In the genomic region with DNA sequence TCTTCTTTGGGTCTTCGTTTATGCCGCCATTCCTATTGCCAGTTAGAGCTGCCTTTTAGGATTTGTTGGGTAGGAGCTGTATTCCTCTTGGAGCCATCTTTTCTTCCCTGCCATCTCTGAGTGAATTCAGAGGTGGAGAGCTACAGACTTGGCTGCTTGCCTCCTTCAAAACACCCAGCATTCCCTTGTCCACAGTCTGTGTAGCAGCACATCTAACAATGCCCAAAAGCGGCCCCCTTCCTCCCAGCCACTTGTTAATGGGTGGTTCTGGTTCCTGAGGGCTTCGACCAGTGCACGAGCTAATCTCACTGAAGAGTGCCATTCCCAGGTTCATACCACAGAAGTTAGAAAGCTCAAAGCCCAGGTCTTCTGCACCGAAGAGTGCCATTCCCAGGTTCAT, we compare ENCODE assay signal across 24 cellular contexts. TPM values are rescaled to one million over a fixed set of nuclear protein-coding genes. Genes with fewer than 3 reads are reported as not detected.
"Had no signal": no experiment of that assay in that cellular context is flagged by ENCODE, and none has a peak within 500 bp of the region (broad histone marks: within the 10 kb centered on the region; RNA-seq: fewer than 3 reads in every experiment).

No MANE protein-coding gene starts in this region.

- H3K9me3 Mint-ChIP-seq: activated naive CD4-positive, alpha-beta T cell treated with anti-CD3 and anti-CD28 coated beads, Interleukin-2, amount 50 U/mL, for 24 hours; IgD-negative memory B cell; T-helper 1 cell treated with Interleukin-12 subunit alpha and Interleukin-12 subunit beta and Interleukin-4 antibody, amounts not matched to agents 30 μg/mL and 1 μg/mL, for 36 hours; WTC11 had no signal

- H3K9ac ChIP-seq: KMS-11 had no signal

- H3K4me3 Mint-ChIP-seq: activated CD8-positive, alpha-beta T cell treated with anti-CD3 and anti-CD28 coated beads, Interleukin-2, amount 10 ng/mL, durations not matched to agents 7 days and 5 days; activated naive CD4-positive, alpha-beta T cell treated with anti-CD3 and anti-CD28 coated beads, Interleukin-2, amount 50 U/mL, for 24 hours; T-helper 1 cell treated with Interleukin-12 subunit alpha and Interleukin-12 subunit beta and Interleukin-4 antibody, amounts not matched to agents 30 μg/mL and 1 μg/mL, for 36 hours; WTC11 had no signal

- H3K9me3 ChIP-seq: ascending aorta, body of pancreas had no signal

- H3K27ac Mint-ChIP-seq: activated CD8-positive, alpha-beta T cell treated with anti-CD3 and anti-CD28 coated beads, Interleukin-2, amount 10 ng/mL, durations not matched to agents 7 days and 5 days; activated naive CD4-positive, alpha-beta T cell treated with anti-CD3 and anti-CD28 coated beads, Interleukin-2, amount 50 U/mL, for 24 hours; T-helper 1 cell treated with Interleukin-12 subunit alpha and Interleukin-12 subunit beta and Interleukin-4 antibody, amounts not matched to agents 30 μg/mL and 1 μg/mL, for 36 hours; WTC11 had no signal

- H3K4me2 ChIP-seq: KMS-11 had no signal

- ATAC-seq: activated CD8-positive, alpha-beta T cell treated with anti-CD3 and anti-CD28 coated beads, Interleukin-2, amount 10 ng/mL, durations not matched to agents 7 days and 5 days; body of pancreas; WTC11 had no signal

- H3K27me3 Mint-ChIP-seq: activated naive CD4-positive, alpha-beta T cell treated with anti-CD3 and anti-CD28 coated beads, Interleukin-2, amount 50 U/mL, for 24 hours; IgD-negative memory B cell had no signal

- H3K27me3 ChIP-seq: ascending aorta, body of pancreas had no signal

- H3K27ac ChIP-seq: ascending aorta, KMS-11 had no signal

- DNase-seq: activated CD4-positive, alpha-beta T cell treated with anti-CD3 and anti-CD28 coated beads for 48 hours; activated CD4-positive, alpha-beta T cell treated with anti-CD3 and anti-CD28 coated beads, Interleukin-2, amount 50 U/mL, for 4 hours; activated CD4-positive, CD25-positive, alpha-beta regulatory T cell treated with anti-CD3 and anti-CD28 coated beads, Interleukin-2, amount 50 U/mL, for 72 hours; activated CD8-positive, alpha-beta memory T cell treated with anti-CD3 and anti-CD28 coated beads, Interleukin-2, amount 50 U/mL, for 48 hours; activated CD8-positive, alpha-beta T cell treated with anti-CD3 and anti-CD28 coated beads, Interleukin-2, amount 10 ng/mL, durations not matched to agents 7 days and 5 days; activated T-cell treated with anti-CD3 and anti-CD28 coated beads, Interleukin-2, amount 50 U/mL, for 1 hour; body of pancreas; NCI-H1092; NCI-H1417; NCI-H1694; NCI-H2029; NCI-H2107; NCI-H2171 treated with DMSO at 0.1 percent for 48 hours; NCI-H226; NCI-H526; NK-92 treated with Interleukin-12 subunit alpha and Interleukin-12 subunit beta, amount 100 ng/mL, for 24 hours; SHP77 treated with DMSO at 0.1 percent for 48 hours had no signal

- H3K4me3 ChIP-seq: ascending aorta, body of pancreas had no signal

RNA-seq across cellular contexts. Expression of a gene that starts 40.3 kb away (rescaled TPM):
- total RNA-seq: ascending aorta, MCF 10A had no signal
- polyA plus RNA-seq: IgD-negative memory B cell had no signal
